Comparison of ENCODE assay signal across 8 cellular contexts in genomic region chr19:14147797-14148605, GRCh38. TPM values are rescaled to one million over a fixed set of nuclear protein-coding genes. Genes with fewer than 3 reads are reported as not detected.
DNase-seq lines count a peak whose midpoint lies in the region; ATAC-seq and TF ChIP-seq lines count a peak whose summit lies in the region.

No MANE protein-coding gene starts in this region.

- no peaks in the 10 kb centered on the region for H3K9me1 ChIP-seq in IMR-90 (ENCODE audit: insufficient read depth, low read length)

- 52% methylated on average over 2 of the region's 20 CpGs; no CpG with 5 or more reads in 1 of the 2 experiments for WGBS in IMR-90 (ENCODE audit: extremely low coverage in 2 of 2, insufficient read length in 1 of 2), 2 experiments

- dilution Hi-C loops in IMR-90 (cut with HindIII; ENCODE audit: low sequenced_read_pairs, unreplicated experiment) = no loop called here

- TF ChIP-seq CTCF in IMR-90 (conservative IDR thresholded peaks at IDR 0.05; ENCODE audit: low read depth, low read length) (peak; percentile 81), colonic mucosa (IDR thresholded peaks at IDR 0.05) (peak; percentile 79), kidney epithelial cell (IDR thresholded peaks at IDR 0.05; ENCODE audit: insufficient read depth, low read length, poor library complexity, severe bottlenecking) (peak; percentile 95)

- no peaks in the 10 kb centered on the region for H3K27me3 ChIP-seq in IMR-90 (ENCODE audit: control insufficient read depth, insufficient read depth, low read length)
- no peaks in the 10 kb centered on the region for H3K27me3 ChIP-seq in colonic mucosa
- no peaks in the 10 kb centered on the region for H3K27me3 ChIP-seq in kidney epithelial cell (ENCODE audit: control insufficient read depth, insufficient read depth, low read length)

- H4K20me1 ChIP-seq in IMR-90 (ENCODE audit: insufficient read depth, low read length) = peaks cover 14% of the 10 kb centered on the region; the same call in 1 of the 2 replicates

- no peak overlapping the region for H3K18ac ChIP-seq in IMR-90 (ENCODE audit: low read depth, low read length)

- peak; percentile 79 for TF ChIP-seq RAD21 in IMR-90 (IDR thresholded peaks at IDR 0.05; ENCODE audit: low read length)

- intact Hi-C loops in IMR-90 (cut with micrococcal nuclease) = loop anchor here (1.0 to 2.0 kb wide), 2 partner anchors 200 to 259 kb away; no protein-coding TSS in a partner anchor
- intact Hi-C loops in colonic mucosa (cut with DNase I) = loop anchor here (5.0 to 10.0 kb wide), 2 partner anchors 199 to 327 kb away; partner anchors contain the start of gene PTGER1

- peak overlapping the region; percentile 35 to 50; a peak in 2 of 4 replicates for H4K8ac ChIP-seq in IMR-90 (ENCODE audit: low read depth in 2 of 2, low read length in 2 of 2)

- H3K36me3 ChIP-seq in IMR-90 (ENCODE audit: control insufficient read depth, insufficient read depth, low read length) (no peaks in the 10 kb centered on the region), colonic mucosa (no peaks in the 10 kb centered on the region), kidney epithelial cell (ENCODE audit: control insufficient read depth, insufficient read depth, low read length) (no peaks in the 10 kb centered on the region)

- no peak overlapping the region for H3K14ac ChIP-seq in IMR-90 (replicated peaks; ENCODE audit: low read depth, low read length)

- DNase-seq in D341Med (ENCODE audit: low spot score) (peak; percentile 82), IMR-90 (peak; percentile 57), colonic mucosa (peak; percentile 72), kidney epithelial cell (ENCODE audit: low read depth) (peak; percentile 7), NCI-H446 (lab: John Stamatoyannopoulos, UW) (no peak)
- DNase-seq in activated CD4-positive, CD25-positive, alpha-beta regulatory T cell treated with anti-CD3 and anti-CD28 coated beads, Interleukin-2, amount 50 U/mL, for 72 hours = peak; percentile 52
- peak in 2 of 3 donors; percentile 40 to 48 for DNase-seq in stimulated activated CD4-positive, alpha-beta T cell treated with anti-CD3 and anti-CD28 coated beads, Interleukin-12 subunit alpha, Interleukin-12 subunit beta, amount 100 ng/mL, for 48 hours (ENCODE audit: low read depth in 2 of 3, low spot score in 1 of 3)

- H2BK5ac ChIP-seq in IMR-90 (ENCODE audit: low read depth, low read length, poor library complexity, severe bottlenecking) = no peak overlapping the region

- H3K27ac ChIP-seq in IMR-90 (ENCODE audit: insufficient read depth, low read length) (no peak overlapping the region), colonic mucosa (no peak overlapping the region)

- no peak overlapping the region for H2BK120ac ChIP-seq in IMR-90 (ENCODE audit: low read depth, low read length)

- no peak overlapping the region for H4K5ac ChIP-seq in IMR-90 (ENCODE audit: low read depth, low read length)

- H2BK15ac ChIP-seq in IMR-90 (ENCODE audit: low read depth, low read length) = no peak overlapping the region

- H3K9ac ChIP-seq in IMR-90 (ENCODE audit: low read depth, low read length) (no peak overlapping the region), colonic mucosa (ENCODE audit: low read depth in 2 of 2, low read length in 2 of 2) (peak overlapping the region in 1 of 2 donors; percentile 48)

- TF ChIP-seq POLR2A in IMR-90 (IDR thresholded peaks at IDR 0.05; ENCODE audit: low read depth, low read length) = no peak

- no peak overlapping the region for H3K4ac ChIP-seq in IMR-90 (ENCODE audit: low read depth, low read length)

- H2AK9ac ChIP-seq in IMR-90 (replicated peaks; ENCODE audit: low read depth, low read length, poor library complexity) = peak overlapping the region; percentile 51

- no peak overlapping the region for H4K91ac ChIP-seq in IMR-90 (ENCODE audit: insufficient read depth, low read depth, low read length)

- H2AFZ ChIP-seq in IMR-90 (replicated peaks; ENCODE audit: low read length, poor library complexity) = peak overlapping the region; percentile 54

- no peak overlapping the region for H3K4me3 ChIP-seq in IMR-90 (ENCODE audit: insufficient read depth, low read depth, low read length)
- no peak overlapping the region for H3K4me3 ChIP-seq in colonic mucosa
- H3K4me3 ChIP-seq in kidney epithelial cell (ENCODE audit: low read depth, low read length) = no peak overlapping the region

- CTCF ChIA-PET in IMR-90 (lab: Yijun Ruan, JAX) = interaction anchor here (0.6 to 1.8 kb wide), 6 partner anchors 10 to 259 kb away, joined by 3 to 7 read pairs (median 4); partner anchors contain the start of gene ASF1B

- no peak overlapping the region for H2BK20ac ChIP-seq in IMR-90 (ENCODE audit: low read depth, low read length)

- no TSS peak for BruUV-seq in IMR-90 (replicated peaks; lab: Mats Ljungman, UMichigan)

- peak overlapping the region; percentile 60; the same call in 1 of the 2 replicates for H2AK5ac ChIP-seq in IMR-90 (ENCODE audit: low read depth, low read length)

- peaks cover 10 to 20% of the 10 kb centered on the region in 2 experiments; a peak in 3 of 4 replicates for H3K79me1 ChIP-seq in IMR-90 (ENCODE audit: low read depth in 1 of 2, low read length in 2 of 2)

- H3K4me1 ChIP-seq in IMR-90 (ENCODE audit: control insufficient read depth, insufficient read depth, low read length) = peaks cover 5% of the 10 kb centered on the region; the same call in 1 of the 2 replicates
- peaks cover 6% of the 10 kb centered on the region for H3K4me1 ChIP-seq in colonic mucosa

- POLR2A ChIA-PET in IMR-90 (lab: Charles Lee; ENCODE audit: unreplicated experiment) = no interaction called here

- ATAC-seq in IMR-90 (ENCODE audit: low read depth) (peak; percentile 96), GM19455 (IDR thresholded peaks at IDR 0.05; ENCODE audit: unreplicated experiment) (no peak)

- H3K9me3 ChIP-seq in IMR-90 (ENCODE audit: control insufficient read depth, insufficient read depth, low read length) = no peaks in the 10 kb centered on the region
- H3K9me3 ChIP-seq in colonic mucosa = no peaks in the 10 kb centered on the region

- H3K23ac ChIP-seq in IMR-90 (ENCODE audit: low read depth, low read length) = no peak overlapping the region

- H3K4me2 ChIP-seq in IMR-90 (ENCODE audit: low read depth, low read length) = no peak overlapping the region; the same call in 1 of the 2 replicates

- in situ Hi-C loops in IMR-90 (cut with MboI; ENCODE audit: low sequenced_read_pairs) = no loop called here

- H3K56ac ChIP-seq in IMR-90 (ENCODE audit: extremely low read depth, insufficient read depth, low read length) = no peak overlapping the region

TF ChIP-seq in IMR-90, 13 proteins besides CTCF, POLR2A, EP300 and RAD21:
- TF ChIP-seq NFE2L2 (IDR thresholded peaks at IDR 0.05; ENCODE audit: low read depth, low read length) = no peak
- no peak for TF ChIP-seq MXI1 (IDR thresholded peaks at IDR 0.05; ENCODE audit: borderline replicate concordance, low read depth, low read length)
- 0 out of 2 replicates have a peak, but pooled peaks have one; percentile 34 for TF ChIP-seq MAZ (IDR thresholded peaks at IDR 0.05; ENCODE audit: borderline replicate concordance, low read depth, low read length)
- TF ChIP-seq MAFK (IDR thresholded peaks at IDR 0.05; ENCODE audit: low read depth, low read length) = no peak
- TF ChIP-seq SMC3 (IDR thresholded peaks at IDR 0.05; ENCODE audit: low read depth, low read length) = peak; percentile 62

RNA-seq across cellular contexts. Expression of gene ASF1B, which starts 11.6 kb away (rescaled TPM):
- total RNA-seq in IMR-90 (2012; rRNA removed) (10.4 and 13.1 TPM in 2 replicates), colonic mucosa (10 to 100 TPM; 12.9 to 64.0 TPM), kidney epithelial cell (4.4 and 5.7 TPM in 2 replicates)
- 11.3 and 12.1 TPM in 2 replicates for polyA plus RNA-seq in IMR-90 (2012; rRNA removed)
- 16.3 and 18.8 TPM in 2 replicates for polyA plus RNA-seq in IMR-90 (2012; cell fraction: cytosol; rRNA removed)
- 3.4 and 7.9 TPM in 2 replicates for polyA plus RNA-seq in IMR-90 (2012; cell fraction: nucleus; rRNA removed; ENCODE audit: low replicate concordance)

RNA-seq across cellular contexts. Expression of gene PRKACA, which starts 30.4 kb away (rescaled TPM):
- total RNA-seq in IMR-90 (2012; rRNA removed) (18.1 TPM in 2 replicates), colonic mucosa (10 to 100 TPM; 71.0 to 89.3 TPM), kidney epithelial cell (37.3 and 44.5 TPM in 2 replicates)
- polyA plus RNA-seq in IMR-90 (2012; rRNA removed) = 67.1 and 94.5 TPM in 2 replicates
- 79.9 and 102 TPM in 2 replicates for polyA plus RNA-seq in IMR-90 (2012; cell fraction: cytosol; rRNA removed)
- polyA plus RNA-seq in IMR-90 (2012; cell fraction: nucleus; rRNA removed; ENCODE audit: low replicate concordance) = 44.8 and 64.7 TPM in 2 replicates

RNA-seq across cellular contexts. Expression of gene SAMD1, which starts 57.5 kb away (rescaled TPM):
- total RNA-seq in IMR-90 (2012; rRNA removed) (6.5 and 7.5 TPM in 2 replicates), colonic mucosa (10 to 100 TPM; 52.9 to 91.3 TPM), kidney epithelial cell (21.8 and 42.0 TPM in 2 replicates)
- polyA plus RNA-seq in IMR-90 (2012; rRNA removed) = 14.1 and 16.3 TPM in 2 replicates
- polyA plus RNA-seq in IMR-90 (2012; cell fraction: cytosol; rRNA removed) = 13.3 and 22.9 TPM in 2 replicates
- 23.0 and 32.5 TPM in 2 replicates for polyA plus RNA-seq in IMR-90 (2012; cell fraction: nucleus; rRNA removed; ENCODE audit: low replicate concordance)

RNA-seq across cellular contexts. Expression of gene ADGRL1, which starts 58.0 kb away (rescaled TPM):
- total RNA-seq in IMR-90 (2012; rRNA removed) (0.72 and 1.4 TPM in 2 replicates), colonic mucosa (10 to 100 TPM; 18.4 to 28.0 TPM), kidney epithelial cell (15.0 and 20.6 TPM in 2 replicates)
- 2.2 and 2.4 TPM in 2 replicates for polyA plus RNA-seq in IMR-90 (2012; rRNA removed)
- 0.78 and 3.2 TPM in 2 replicates for polyA plus RNA-seq in IMR-90 (2012; cell fraction: cytosol; rRNA removed)
- polyA plus RNA-seq in IMR-90 (2012; cell fraction: nucleus; rRNA removed; ENCODE audit: low replicate concordance) = 5.8 and 14.9 TPM in 2 replicates

Comparison
In these comparisons a context has a peak if more than half of its experiments do, and no peak if none do; other contexts are left out.
1. DNase-seq: peak in D341Med (single experiment), IMR-90 (single experiment), activated CD4-positive, CD25-positive, alpha-beta regulatory T cell treated with anti-CD3 and anti-CD28 coated beads, Interleukin-2, amount 50 U/mL, for 72 hours (single experiment), colonic mucosa (single experiment), kidney epithelial cell (single experiment) and stimulated activated CD4-positive, alpha-beta T cell treated with anti-CD3 and anti-CD28 coated beads, Interleukin-12 subunit alpha, Interleukin-12 subunit beta, amount 100 ng/mL, for 48 hours (2 of 3); none in NCI-H446 (0 of 2).
2. Peak in every context shown above with its lines, with median percentiles within 50 percentile points of each other: CTCF ChIP-seq.